Comparison of ENCODE assay signal across 8 cellular contexts in the genomic region with DNA sequence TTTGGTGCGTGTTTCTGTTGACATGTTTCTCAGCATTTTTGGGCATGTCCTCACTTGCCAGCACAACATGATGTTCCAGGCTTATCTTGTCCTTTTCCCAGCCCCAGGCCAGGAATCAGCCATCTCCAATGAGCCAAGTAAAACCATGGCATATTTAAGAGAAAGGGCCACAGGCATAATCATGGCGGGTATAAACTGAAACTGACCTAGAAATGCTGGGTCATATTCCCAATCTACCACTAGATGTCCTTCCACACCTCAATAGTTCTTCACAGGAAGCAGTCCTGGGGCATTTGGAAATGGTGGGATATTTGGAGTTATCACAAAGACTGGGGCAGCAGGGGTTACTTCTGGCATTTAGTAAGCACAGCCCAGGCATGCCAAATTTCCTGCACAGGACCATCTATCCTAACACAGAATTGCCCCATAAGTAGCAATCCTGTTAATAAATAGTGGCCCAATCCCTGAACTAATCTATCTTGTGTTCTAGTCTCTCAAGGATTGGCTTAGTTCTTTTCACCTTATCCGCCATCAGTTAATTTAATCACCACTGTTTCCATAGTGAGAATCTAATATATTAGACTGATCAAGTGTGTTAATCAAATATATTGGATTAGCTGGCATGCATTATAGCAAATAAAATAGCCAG.
DNase-seq lines count a peak whose midpoint lies in the region; ATAC-seq and TF ChIP-seq lines count a peak whose summit lies in the region.

No MANE protein-coding gene starts in this region.

- H3K9me3 ChIP-seq in adipocyte (ENCODE audit: control insufficient read depth, low read length) = no peaks in the 10 kb centered on the region

- H3K9ac ChIP-seq in adipocyte (ENCODE audit: low read length) = no peak overlapping the region

- H3K4me1 ChIP-seq in adipocyte (ENCODE audit: control insufficient read depth, insufficient read depth, low read length) = peaks cover 55% of the 10 kb centered on the region

- ATAC-seq in HG02981 (IDR thresholded peaks at IDR 0.05; ENCODE audit: unreplicated experiment) = no peak
- no peak for ATAC-seq in GM21447 (IDR thresholded peaks at IDR 0.05; ENCODE audit: unreplicated experiment)

- H3K4me3 ChIP-seq in adipocyte (ENCODE audit: low read length) (no peak overlapping the region), kidney epithelial cell (ENCODE audit: low read depth, low read length) (no peak overlapping the region)

- H3K36me3 ChIP-seq in adipocyte (ENCODE audit: control insufficient read depth, insufficient read depth, low read length, severe bottlenecking) (no peaks in the 10 kb centered on the region), kidney epithelial cell (ENCODE audit: control insufficient read depth, insufficient read depth, low read length) (no peaks in the 10 kb centered on the region)

- H3K27me3 ChIP-seq in adipocyte (replicated peaks; ENCODE audit: control insufficient read depth, insufficient read depth, low read length) (no peaks in the 10 kb centered on the region), kidney epithelial cell (ENCODE audit: control insufficient read depth, insufficient read depth, low read length) (no peaks in the 10 kb centered on the region)

- DNase-seq in A172 (ENCODE audit: low spot score) (peak; percentile 69), NCI-H1092 (lab: John Stamatoyannopoulos, UW) (peak; percentile 3), adipocyte (ENCODE audit: low read depth) (peak; percentile 32), kidney epithelial cell (ENCODE audit: low read depth) (no peak)
- DNase-seq in activated naive CD4-positive, alpha-beta T cell (lab: John Stamatoyannopoulos, UW) = no peak

- TF ChIP-seq CTCF in GM12873 (IDR thresholded peaks at IDR 0.05; ENCODE audit: insufficient read depth, low read depth, low read length, missing control alignments) (peak; percentile 62), kidney epithelial cell (IDR thresholded peaks at IDR 0.05; ENCODE audit: insufficient read depth, low read length, poor library complexity, severe bottlenecking) (peak; percentile 61)

Comparison
In these comparisons a context has a peak if more than half of its experiments do, and no peak if none do; other contexts are left out.
1. DNase-seq: peak in A172 (single experiment), NCI-H1092 (single experiment) and adipocyte (single experiment); none in kidney epithelial cell (single experiment) and activated naive CD4-positive, alpha-beta T cell (0 of 4).